In the genomic region with DNA sequence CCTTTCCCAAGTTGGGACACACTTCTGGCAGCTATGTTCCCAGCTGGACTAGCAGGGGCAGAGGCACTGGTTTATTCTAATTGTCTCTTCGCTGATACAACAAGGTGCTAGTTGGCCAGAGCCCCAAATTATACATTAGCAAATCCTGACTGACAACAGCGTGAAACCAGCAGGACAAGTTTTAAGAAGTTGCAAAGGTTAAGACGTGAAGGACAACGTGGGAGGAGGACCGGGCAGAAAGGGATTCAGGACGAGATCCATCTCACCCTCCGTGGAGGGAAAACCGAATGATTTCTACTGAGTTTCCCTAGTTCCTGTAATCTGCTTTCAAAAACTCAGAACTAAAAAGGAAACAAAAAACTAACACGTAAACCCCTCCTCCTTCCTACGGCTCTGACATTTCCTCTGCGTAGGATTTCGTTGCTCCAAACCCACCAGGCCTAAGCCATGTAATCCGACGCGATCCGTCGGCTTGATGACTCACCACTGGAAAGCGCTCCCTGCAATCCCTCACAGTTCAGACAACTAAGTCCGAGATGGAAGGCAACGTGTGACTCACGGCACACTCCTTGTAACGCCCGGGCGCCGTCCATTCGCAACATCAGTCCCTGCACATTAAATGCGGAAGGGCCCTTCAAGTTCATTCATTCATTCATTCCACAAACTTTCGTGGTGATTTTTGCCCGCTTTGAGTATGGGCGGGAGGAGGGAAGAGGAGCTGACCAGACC, we compare ENCODE assay signal across 8 cellular contexts. TPM values are rescaled to one million over a fixed set of nuclear protein-coding genes. Genes with fewer than 3 reads are reported as not detected.
DNase-seq lines count a peak whose midpoint lies in the region; ATAC-seq and TF ChIP-seq lines count a peak whose summit lies in the region.

No MANE protein-coding gene starts in this region.

- H3K79me2 ChIP-seq in parathyroid adenoma = peaks cover 5% of the 10 kb centered on the region

- peak overlapping the region; percentile 97 for H3K4me3 Mint-ChIP-seq in HFFc6

- H3K27me3 Mint-ChIP-seq in HFFc6 (ENCODE audit: insufficient read depth) = peaks cover 2% of the 10 kb centered on the region

- intact Hi-C loops in heart left ventricle (cut with DNase I) = loop anchor here in 6 of 10 donors (1.0 to 10.0 kb wide), 6 partner anchors 30 to 273 kb away; partner anchors contain the start of genes C11orf65 (in 4 of the 6), ATM (in 1 of the 6), DDX10 (in 1 of the 6) and NPAT (in 1 of the 6)

- H3K9ac ChIP-seq in parathyroid adenoma = peak overlapping the region; percentile 80

- H3K9me3 ChIP-seq in heart left ventricle (no peaks in the 10 kb centered on the region), parathyroid adenoma (ENCODE audit: control insufficient read depth, low read length) (no peaks in the 10 kb centered on the region), tibial nerve (no peaks in the 10 kb centered on the region)

- H3K27ac ChIP-seq in adipose tissue (ENCODE audit: low read depth, low read length) = peak overlapping the region; percentile 88
- peak overlapping the region; percentile 84 to 98 (median 94) for H3K27ac ChIP-seq in heart left ventricle
- H3K27ac ChIP-seq in parathyroid adenoma = peak overlapping the region; percentile 94
- peak overlapping the region; percentile 91 to 98 (median 96) for H3K27ac ChIP-seq in tibial nerve

- no peaks in the 10 kb centered on the region for H3K36me3 ChIP-seq in heart left ventricle
- no peaks in the 10 kb centered on the region for H3K36me3 ChIP-seq in parathyroid adenoma (ENCODE audit: control insufficient read depth, insufficient read depth, low read length)
- no peaks in the 10 kb centered on the region for H3K36me3 ChIP-seq in tibial nerve

- H3K27me3 ChIP-seq in heart left ventricle (no peaks in the 10 kb centered on the region), parathyroid adenoma (ENCODE audit: control insufficient read depth, insufficient read depth, low read length) (no peaks in the 10 kb centered on the region), tibial nerve (no peaks in the 10 kb centered on the region)

- TF ChIP-seq POLR2A in heart left ventricle (IDR thresholded peaks at IDR 0.05) (peak in 1 of 2 donors; percentile 82), tibial nerve (IDR thresholded peaks at IDR 0.05) (peak; percentile 70 to 77)

- peaks cover 46% of the 10 kb centered on the region for H3K4me1 Mint-ChIP-seq in HFFc6 (ENCODE audit: low read depth)

- H3K4me2 ChIP-seq in parathyroid adenoma (ENCODE audit: low read length) = peak overlapping the region; percentile 72

- WGBS in adipose tissue, 3 donors = 1 to 2% (median 2%) methylated on average over 30 of the region's 30 CpGs
- WGBS in heart left ventricle, 4 donors = 3 to 6% (median 5%) methylated on average over 30 of the region's 30 CpGs
- WGBS in tibial nerve, 2 donors = 2% methylated on average over 30 of the region's 30 CpGs

- peaks cover 7% of the 10 kb centered on the region; the same call in 1 of the 2 replicates for H3K36me3 Mint-ChIP-seq in HFFc6 (ENCODE audit: low read depth)

- H3K4me3 ChIP-seq in heart left ventricle = peak overlapping the region; percentile 64 to 95 (median 73)
- H3K4me3 ChIP-seq in parathyroid adenoma (ENCODE audit: low read depth, low read length) = peak overlapping the region; percentile 68
- peak overlapping the region; percentile 62 to 96 (median 82) for H3K4me3 ChIP-seq in tibial nerve

- H3K27ac Mint-ChIP-seq in HFFc6 = peak overlapping the region; percentile 100

- no peaks in the 10 kb centered on the region for H3K9me3 Mint-ChIP-seq in HFFc6

- peak; percentile 93 for DNase-seq in GM04503 (ENCODE audit: low read depth)
- peak; percentile 98 for DNase-seq in HFFc6
- DNase-seq in NCI-H1105 (lab: John Stamatoyannopoulos, UW) = peak; percentile 82
- DNase-seq in T follicular helper cell (ENCODE audit: low read depth) = peak; percentile 73
- DNase-seq in heart left ventricle = peak; percentile 84 to 92 (median 87)
- DNase-seq in tibial nerve (ENCODE audit: low spot score in 2 of 2) = peak; percentile 63 to 81

- H3K4me1 ChIP-seq in heart left ventricle (peaks cover 0 to 16% (median 5%) of the 10 kb centered on the region in 12 donors), parathyroid adenoma (peaks cover 12% of the 10 kb centered on the region), tibial nerve (peaks cover 0 to 18% (median 4%) of the 10 kb centered on the region in 4 donors)

- ATAC-seq in heart left ventricle = peak; percentile 97 to 98 (median 98)

- TF ChIP-seq CTCF in HFFc6 (IDR thresholded peaks at IDR 0.05) (no peak), heart left ventricle (IDR thresholded peaks at IDR 0.05) (no peak), parathyroid adenoma (IDR thresholded peaks at IDR 0.05) (no peak), tibial nerve (IDR thresholded peaks at IDR 0.05) (no peak)

- TF ChIP-seq EP300 in tibial nerve (IDR thresholded peaks at IDR 0.05) = peak in 1 of 2 donors; percentile 95

- peak overlapping the region; percentile 87 for H2AFZ ChIP-seq in parathyroid adenoma

RNA-seq across cellular contexts. Expression of gene POGLUT3, which starts 0.7 kb away (rescaled TPM):
- 10 to 100 TPM; 24.1 to 50.4 (median 43.3) TPM for total RNA-seq in HFFc6 (2021; fragmentation: NEBNext Ultra II Directional; extraction: Animal tissue kit (Norgen Biotek cat#: 25700))
- 10 to 100 TPM in 2 of 3 donors, 1 to 10 TPM in 1; 3.5 to 25.9 (median 12.7) TPM for polyA plus RNA-seq in adipose tissue
- 10 to 100 TPM in 6 of 9 donors, 1 to 10 TPM in 3; 7.3 to 19.8 (median 10.2) TPM for total RNA-seq in heart left ventricle
- polyA plus RNA-seq in heart left ventricle = 1 to 10 TPM; 5.3 to 6.9 TPM
- total RNA-seq in tibial nerve = 10 to 100 TPM; 19.8 to 47.1 (median 36.8) TPM

RNA-seq across cellular contexts. Expression of gene C11orf65, which starts 30.2 kb away (rescaled TPM):
- total RNA-seq in HFFc6 (2021; fragmentation: NEBNext Ultra II Directional; extraction: Animal tissue kit (Norgen Biotek cat#: 25700)) = under 1 TPM in 5 of 6 experiments, not detected in 1; 0.47 to 0.69 (median 0.51) TPM
- polyA plus RNA-seq in adipose tissue (under 1 TPM; 0.33 to 0.64 (median 0.56) TPM), heart left ventricle (under 1 TPM; 0.14 to 0.19 TPM)
- total RNA-seq in heart left ventricle (1 to 10 TPM in 3 of 9 donors, under 1 TPM in 3, not detected in 3; 0.33 to 1.9 (median 1.1) TPM), tibial nerve (1 to 10 TPM in 1 of 4 donors, under 1 TPM in 2, not detected in 1; 0.59 to 3.7 (median 0.84) TPM)

Comparison
In these comparisons a context has a peak if more than half of its experiments do, and no peak if none do; other contexts are left out.
1. Peak in every context shown above with its lines: DNase-seq, ATAC-seq, H3K4me3 ChIP-seq and H3K27ac ChIP-seq.